In the genomic region with DNA sequence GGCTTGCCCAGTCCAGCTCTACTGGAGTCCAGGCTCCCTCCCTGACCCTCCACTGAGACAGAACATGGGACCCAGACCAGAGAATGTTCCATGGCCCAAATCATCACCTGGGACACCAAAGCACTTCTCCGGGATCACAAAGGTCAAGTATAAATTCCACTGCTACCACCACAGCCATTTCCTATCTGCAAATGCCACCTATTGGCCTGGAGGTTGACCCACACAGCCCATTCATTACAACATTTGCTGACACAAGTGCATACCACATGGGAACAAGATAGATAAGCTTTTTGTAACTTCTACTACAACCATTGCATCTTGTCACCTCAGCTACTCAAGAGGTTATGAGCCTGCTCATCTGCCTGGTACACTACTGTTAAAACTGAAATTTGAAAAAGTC, we compare ENCODE assay signal across 34 cellular contexts.
"Had no signal": no experiment of that assay in that cellular context is flagged by ENCODE, and none has a peak within 500 bp of the region (broad histone marks: within the 10 kb centered on the region; RNA-seq: fewer than 3 reads in every experiment).

No MANE protein-coding gene starts in this region.

- H3K27ac ChIP-seq: body of pancreas, cardiac muscle cell, esophagus muscularis mucosa, foreskin keratinocyte, gastrocnemius medialis, WERI-Rb-1 had no signal

- H3K36me3 ChIP-seq: cardiac muscle cell, esophagus muscularis mucosa, gastrocnemius medialis, WERI-Rb-1 had no signal

- H3K27me3 Mint-ChIP-seq: activated B cell treated with CpG ODN at 0.5 μM for 24 hours; central memory CD8-positive, alpha-beta T cell; effector memory CD8-positive, alpha-beta T cell; T-helper 17 cell had no signal

- H3K9me3 ChIP-seq: gastrocnemius medialis had no signal

- H3K4me1 Mint-ChIP-seq: activated B cell treated with CpG ODN at 0.5 μM for 24 hours; activated T-helper 17 cell treated with anti-CD3 and anti-CD28 coated beads, Interleukin-2, amount 50 U/mL, for 72 hours; central memory CD8-positive, alpha-beta T cell; T-helper 17 cell had no signal

- ATAC-seq: activated CD4-positive, CD25-positive, alpha-beta regulatory T cell treated with anti-CD3 and anti-CD28 coated beads, Interleukin-2, amount 50 U/mL, for 24 hours; activated CD8-positive, alpha-beta T cell treated with anti-CD3 and anti-CD28 coated beads for 36 hours; activated T-cell treated with anti-CD3 and anti-CD28 coated beads, Interleukin-2, amount 50 U/mL, for 4 hours; activated T-helper 17 cell treated with anti-CD3 and anti-CD28 coated beads, Interleukin-2, amount 50 U/mL, for 72 hours; body of pancreas; effector memory CD8-positive, alpha-beta T cell; foreskin keratinocyte; gastrocnemius medialis; T-helper 17 cell had no signal

- FAIRE-seq: colon had no signal

- H3K4me3 ChIP-seq: body of pancreas, cardiac muscle cell, esophagus muscularis mucosa, gastrocnemius medialis had no signal

- H3K27ac Mint-ChIP-seq: activated B cell treated with CpG ODN at 0.5 μM for 24 hours; activated CD8-positive, alpha-beta T cell treated with anti-CD3 and anti-CD28 coated beads for 36 hours; activated naive CD8-positive, alpha-beta T cell; activated T-helper 17 cell treated with anti-CD3 and anti-CD28 coated beads, Interleukin-2, amount 50 U/mL, for 72 hours; effector memory CD8-positive, alpha-beta T cell; T-helper 17 cell; T-helper 2 cell treated with Interferon-gamma antibody and Interleukin-4, amounts not matched to agents 5 μg/mL and 100 μg/mL, for 36 hours had no signal

- H3K27me3 ChIP-seq: body of pancreas, cardiac muscle cell, esophagus muscularis mucosa, foreskin keratinocyte, gastrocnemius medialis had no signal

- DNase-seq: activated B cell treated with CpG ODN at 0.5 μM for 24 hours; activated CD4-positive, alpha-beta T cell treated with anti-CD3 and anti-CD28 coated beads for 48 hours; activated CD4-positive, alpha-beta T cell treated with anti-CD3 and anti-CD28 coated beads, Interleukin-2, amount 50 U/mL, for 1 hour; activated CD4-positive, alpha-beta T cell treated with anti-CD3 and anti-CD28 coated beads, Interleukin-2, amount 50 U/mL, for 48 hours; activated CD8-positive, alpha-beta memory T cell treated with anti-CD3 and anti-CD28 coated beads for 24 hours; activated CD8-positive, alpha-beta T cell treated with anti-CD3 and anti-CD28 coated beads for 36 hours; activated effector memory CD4-positive, alpha-beta T cell treated with Interleukin-2 at 50 U/mL for 16 hours; activated gamma-delta T cell treated with Interleukin-2 at 50 U/mL for 16 hours; activated naive CD4-positive, alpha-beta T cell treated with anti-CD3 and anti-CD28 coated beads, Interleukin-2, amount 50 U/mL, for 16 hours; activated naive CD4-positive, alpha-beta T cell treated with Interleukin-2 at 50 U/mL for 16 hours; activated T-cell treated with anti-CD3 and anti-CD28 coated beads, Interleukin-2, amount 50 U/mL, for 4 hours; amniotic stem cell; anterior cingulate cortex; body of pancreas; cortex of kidney; dermis blood vessel endothelial cell; effector CD4-positive, alpha-beta T cell; effector memory CD8-positive, alpha-beta T cell; erythroblast; foreskin keratinocyte; gastrocnemius medialis; glutamatergic neuron; T-helper 1 cell; T-helper 17 cell; T1000; WERI-Rb-1 had no signal

- H3K4me3 Mint-ChIP-seq: activated B cell treated with CpG ODN at 0.5 μM for 24 hours; activated CD8-positive, alpha-beta T cell treated with anti-CD3 and anti-CD28 coated beads for 36 hours; activated naive CD8-positive, alpha-beta T cell; activated T-cell treated with anti-CD3 and anti-CD28 coated beads, Interleukin-2, amount 50 U/mL, for 4 hours; activated T-helper 17 cell treated with anti-CD3 and anti-CD28 coated beads, Interleukin-2, amount 50 U/mL, for 72 hours; central memory CD8-positive, alpha-beta T cell; effector memory CD8-positive, alpha-beta T cell; T-helper 17 cell; T-helper 2 cell treated with Interferon-gamma antibody and Interleukin-4, amounts not matched to agents 5 μg/mL and 100 μg/mL, for 36 hours had no signal

- H3K4me1 ChIP-seq: body of pancreas, esophagus muscularis mucosa, foreskin keratinocyte, gastrocnemius medialis had no signal
